8 cellular contexts compared by ENCODE assay signal in genomic region chr5:78638423-78638822, GRCh38. TPM values are rescaled to one million over a fixed set of nuclear protein-coding genes. Genes with fewer than 3 reads are reported as not detected.
DNase-seq lines count a peak whose midpoint lies in the region; ATAC-seq and TF ChIP-seq lines count a peak whose summit lies in the region.

No MANE protein-coding gene starts in this region.

- DNase-seq in AG09309 (ENCODE audit: low read depth) (peak; percentile 87), NCI-H2196 (lab: John Stamatoyannopoulos, UW; ENCODE audit: unreplicated experiment) (peak; percentile 66), epidermal melanocyte (ENCODE audit: insufficient read length, low spot score) (peak; percentile 84), mucosa of descending colon (peak; percentile 56 to 71 (median 61)), SK-N-DZ (ENCODE audit: low spot score) (no peak), inferior parietal cortex (ENCODE audit: extremely low spot score) (no peak), NOMO-1 treated with dmso at 0.1 percent for 144 hours (lab: John Stamatoyannopoulos, UW; ENCODE audit: unreplicated experiment) (no peak)
- DNase-seq in activated effector memory CD4-positive, alpha-beta T cell treated with Interleukin-2 at 50 U/mL for 16 hours, result no peak

- peak; percentile 93 for ATAC-seq in mucosa of descending colon

- H3K4me1 ChIP-seq in mucosa of descending colon (ENCODE audit: low read depth), result peaks cover 23% of the 10 kb centered on the region

- TF ChIP-seq CTCF in AG09309 (IDR thresholded peaks at IDR 0.05; ENCODE audit: control insufficient read depth, insufficient read depth, low read depth, low read length, missing control alignments), result no peak
- TF ChIP-seq CTCF in mucosa of descending colon (IDR thresholded peaks at IDR 0.05), result no peak

- intact Hi-C loops in mucosa of descending colon (cut with DNase I, micrococcal nuclease), result no loop called here

- H3K9me3 ChIP-seq in mucosa of descending colon, result no peaks in the 10 kb centered on the region

- H3K36me3 ChIP-seq in mucosa of descending colon (ENCODE audit: low read depth), result no peaks in the 10 kb centered on the region

- H3K4me3 ChIP-seq in AG09309 (ENCODE audit: control insufficient read depth, low read depth, low read length) (no peak overlapping the region), mucosa of descending colon (no peak overlapping the region)

RNA-seq across cellular contexts. Expression of gene LHFPL2, which starts 10.1 kb away (rescaled TPM):
- 10 to 100 TPM; 44.8 to 63.6 (median 50.2) TPM for total RNA-seq in mucosa of descending colon
- 9.7 and 11.0 TPM in 2 replicates for polyA plus RNA-seq in SK-N-DZ (2014; cell fraction: cytosol; rRNA removed)
- polyA plus RNA-seq in SK-N-DZ (2014; cell fraction: nucleus; rRNA removed), result 9.2 and 9.8 TPM in 2 replicates

Comparison
In these comparisons a context has a peak if more than half of its experiments do, and no peak if none do; other contexts are left out.
1. DNase-seq: peak in AG09309 (single experiment), NCI-H2196 (single experiment), epidermal melanocyte (single experiment) and mucosa of descending colon (3 of 3); none in SK-N-DZ (single experiment), activated effector memory CD4-positive, alpha-beta T cell treated with Interleukin-2 at 50 U/mL for 16 hours (single experiment), inferior parietal cortex (single experiment) and NOMO-1 treated with dmso at 0.1 percent for 144 hours (single experiment).